In genomic region chr7:100119701-100120517, GRCh38 we compare ENCODE assay signal across 1 cellular context.
A peak's percentile ranks its signal among the peaks of the same experiment; 100 is the strongest.
TF ChIP-seq lines count a peak whose summit lies in the region.

No MANE protein-coding gene starts in this region.

TF ChIP-seq in HepG2, 621 proteins besides CTCF, POLR2A, EP300 and RAD21 (continued from another document and continues in another):
- TF ChIP-seq ZFP91 (CRISPR knock-in tag; IDR thresholded peaks at IDR 0.05; ENCODE audit: borderline replicate concordance) (peak; percentile 95; the same call in 1 of the 2 replicates), ISX (CRISPR knock-in tag; conservative IDR thresholded peaks at IDR 0.05) (no peak), REL (CRISPR knock-in tag; conservative IDR thresholded peaks at IDR 0.05) (no peak), ZNF160 (CRISPR knock-in tag; IDR thresholded peaks at IDR 0.05) (0 out of 2 replicates have a peak, but pooled peaks have one; percentile 14), HNRNPK (IDR thresholded peaks at IDR 0.05; ENCODE audit: low read depth, low read length, poor library complexity, severe bottlenecking) (no peak), ZNF280B (CRISPR knock-in tag; IDR thresholded peaks at IDR 0.05; ENCODE audit: borderline replicate concordance) (no peak), ZBTB14 (CRISPR knock-in tag; IDR thresholded peaks at IDR 0.05) (no peak), CCAR2 (optimal IDR thresholded peaks at IDR 0.05; ENCODE audit: low read depth, low read length) (no peak), ZNF777 (CRISPR knock-in tag; IDR thresholded peaks at IDR 0.05) (peak; percentile 75), THAP8 (CRISPR knock-in tag; IDR thresholded peaks at IDR 0.05; ENCODE audit: borderline replicate concordance) (no peak), ZNF326 (CRISPR knock-in tag; IDR thresholded peaks at IDR 0.05; ENCODE audit: borderline replicate concordance) (no peak), SALL1 (CRISPR knock-in tag; IDR thresholded peaks at IDR 0.05) (no peak; the same call in 1 of the 2 replicates), ZNF101 (CRISPR knock-in tag; IDR thresholded peaks at IDR 0.05; ENCODE audit: borderline replicate concordance, low read depth) (no peak), ZNF569 (CRISPR knock-in tag; IDR thresholded peaks at IDR 0.05; ENCODE audit: borderline replicate concordance) (no peak), ZNF597 (CRISPR knock-in tag; IDR thresholded peaks at IDR 0.05) (no peak), KDM4B (CRISPR knock-in tag; IDR thresholded peaks at IDR 0.05) (no peak), ZNF317 (CRISPR knock-in tag; IDR thresholded peaks at IDR 0.05) (0 out of 2 replicates have a peak, but pooled peaks have one; percentile 30), MEIS1 (CRISPR knock-in tag; IDR thresholded peaks at IDR 0.05; ENCODE audit: borderline replicate concordance) (no peak), ZBTB38 (CRISPR knock-in tag; IDR thresholded peaks at IDR 0.05) (no peak), RBFOX2 (IDR thresholded peaks at IDR 0.05; ENCODE audit: low read depth, low read length) (no peak), HOMEZ (CRISPR knock-in tag; IDR thresholded peaks at IDR 0.05; ENCODE audit: low read depth) (no peak), ZBTB3 (CRISPR knock-in tag; IDR thresholded peaks at IDR 0.05; ENCODE audit: borderline replicate concordance, low read depth) (no peak), RXRA (CRISPR knock-in tag; IDR thresholded peaks at IDR 0.05) (no peak), ZNF790 (CRISPR knock-in tag; IDR thresholded peaks at IDR 0.05; ENCODE audit: borderline replicate concordance) (no peak), FOXA3 (CRISPR knock-in tag; IDR thresholded peaks at IDR 0.05) (no peak), ZNF33A (CRISPR knock-in tag; IDR thresholded peaks at IDR 0.05; ENCODE audit: borderline replicate concordance) (no peak), ZNF280D (CRISPR knock-in tag; IDR thresholded peaks at IDR 0.05) (no peak), FOXM1 (CRISPR knock-in tag; IDR thresholded peaks at IDR 0.05) (no peak), ZNF510 (CRISPR knock-in tag; IDR thresholded peaks at IDR 0.05; ENCODE audit: low read depth) (no peak), ZNF44 (CRISPR knock-in tag; IDR thresholded peaks at IDR 0.05) (0 out of 2 replicates have a peak, but pooled peaks have one; percentile 28)
- TF ChIP-seq, protein P1, sequence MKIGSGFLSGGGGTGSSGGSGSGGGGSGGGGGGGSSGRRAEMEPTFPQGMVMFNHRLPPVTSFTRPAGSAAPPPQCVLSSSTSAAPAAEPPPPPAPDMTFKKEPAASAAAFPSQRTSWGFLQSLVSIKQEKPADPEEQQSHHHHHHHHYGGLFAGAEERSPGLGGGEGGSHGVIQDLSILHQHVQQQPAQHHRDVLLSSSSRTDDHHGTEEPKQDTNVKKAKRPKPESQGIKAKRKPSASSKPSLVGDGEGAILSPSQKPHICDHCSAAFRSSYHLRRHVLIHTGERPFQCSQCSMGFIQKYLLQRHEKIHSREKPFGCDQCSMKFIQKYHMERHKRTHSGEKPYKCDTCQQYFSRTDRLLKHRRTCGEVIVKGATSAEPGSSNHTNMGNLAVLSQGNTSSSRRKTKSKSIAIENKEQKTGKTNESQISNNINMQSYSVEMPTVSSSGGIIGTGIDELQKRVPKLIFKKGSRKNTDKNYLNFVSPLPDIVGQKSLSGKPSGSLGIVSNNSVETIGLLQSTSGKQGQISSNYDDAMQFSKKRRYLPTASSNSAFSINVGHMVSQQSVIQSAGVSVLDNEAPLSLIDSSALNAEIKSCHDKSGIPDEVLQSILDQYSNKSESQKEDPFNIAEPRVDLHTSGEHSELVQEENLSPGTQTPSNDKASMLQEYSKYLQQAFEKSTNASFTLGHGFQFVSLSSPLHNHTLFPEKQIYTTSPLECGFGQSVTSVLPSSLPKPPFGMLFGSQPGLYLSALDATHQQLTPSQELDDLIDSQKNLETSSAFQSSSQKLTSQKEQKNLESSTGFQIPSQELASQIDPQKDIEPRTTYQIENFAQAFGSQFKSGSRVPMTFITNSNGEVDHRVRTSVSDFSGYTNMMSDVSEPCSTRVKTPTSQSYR (CRISPR knock-in tag; IDR thresholded peaks at IDR 0.05; ENCODE audit: borderline replicate concordance), result no peak
- TF ChIP-seq, protein P2, sequence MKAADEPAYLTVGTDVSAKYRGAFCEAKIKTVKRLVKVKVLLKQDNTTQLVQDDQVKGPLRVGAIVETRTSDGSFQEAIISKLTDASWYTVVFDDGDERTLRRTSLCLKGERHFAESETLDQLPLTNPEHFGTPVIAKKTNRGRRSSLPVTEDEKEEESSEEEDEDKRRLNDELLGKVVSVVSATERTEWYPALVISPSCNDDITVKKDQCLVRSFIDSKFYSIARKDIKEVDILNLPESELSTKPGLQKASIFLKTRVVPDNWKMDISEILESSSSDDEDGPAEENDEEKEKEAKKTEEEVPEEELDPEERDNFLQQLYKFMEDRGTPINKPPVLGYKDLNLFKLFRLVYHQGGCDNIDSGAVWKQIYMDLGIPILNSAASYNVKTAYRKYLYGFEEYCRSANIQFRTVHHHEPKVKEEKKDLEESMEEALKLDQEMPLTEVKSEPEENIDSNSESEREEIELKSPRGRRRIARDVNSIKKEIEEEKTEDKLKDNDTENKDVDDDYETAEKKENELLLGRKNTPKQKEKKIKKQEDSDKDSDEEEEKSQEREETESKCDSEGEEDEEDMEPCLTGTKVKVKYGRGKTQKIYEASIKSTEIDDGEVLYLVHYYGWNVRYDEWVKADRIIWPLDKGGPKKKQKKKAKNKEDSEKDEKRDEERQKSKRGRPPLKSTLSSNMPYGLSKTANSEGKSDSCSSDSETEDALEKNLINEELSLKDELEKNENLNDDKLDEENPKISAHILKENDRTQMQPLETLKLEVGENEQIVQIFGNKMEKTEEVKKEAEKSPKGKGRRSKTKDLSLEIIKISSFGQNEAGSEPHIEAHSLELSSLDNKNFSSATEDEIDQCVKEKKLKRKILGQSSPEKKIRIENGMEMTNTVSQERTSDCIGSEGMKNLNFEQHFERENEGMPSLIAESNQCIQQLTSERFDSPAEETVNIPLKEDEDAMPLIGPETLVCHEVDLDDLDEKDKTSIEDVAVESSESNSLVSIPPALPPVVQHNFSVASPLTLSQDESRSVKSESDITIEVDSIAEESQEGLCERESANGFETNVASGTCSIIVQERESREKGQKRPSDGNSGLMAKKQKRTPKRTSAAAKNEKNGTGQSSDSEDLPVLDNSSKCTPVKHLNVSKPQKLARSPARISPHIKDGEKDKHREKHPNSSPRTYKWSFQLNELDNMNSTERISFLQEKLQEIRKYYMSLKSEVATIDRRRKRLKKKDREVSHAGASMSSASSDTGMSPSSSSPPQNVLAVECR (CRISPR knock-in tag; IDR thresholded peaks at IDR 0.05; ENCODE audit: borderline replicate concordance), result peak; percentile 70; the same call in 1 of the 2 replicates
- TF ChIP-seq, protein P3, sequence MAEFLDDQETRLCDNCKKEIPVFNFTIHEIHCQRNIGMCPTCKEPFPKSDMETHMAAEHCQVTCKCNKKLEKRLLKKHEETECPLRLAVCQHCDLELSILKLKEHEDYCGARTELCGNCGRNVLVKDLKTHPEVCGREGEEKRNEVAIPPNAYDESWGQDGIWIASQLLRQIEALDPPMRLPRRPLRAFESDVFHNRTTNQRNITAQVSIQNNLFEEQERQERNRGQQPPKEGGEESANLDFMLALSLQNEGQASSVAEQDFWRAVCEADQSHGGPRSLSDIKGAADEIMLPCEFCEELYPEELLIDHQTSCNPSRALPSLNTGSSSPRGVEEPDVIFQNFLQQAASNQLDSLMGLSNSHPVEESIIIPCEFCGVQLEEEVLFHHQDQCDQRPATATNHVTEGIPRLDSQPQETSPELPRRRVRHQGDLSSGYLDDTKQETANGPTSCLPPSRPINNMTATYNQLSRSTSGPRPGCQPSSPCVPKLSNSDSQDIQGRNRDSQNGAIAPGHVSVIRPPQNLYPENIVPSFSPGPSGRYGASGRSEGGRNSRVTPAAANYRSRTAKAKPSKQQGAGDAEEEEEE (CRISPR knock-in tag; IDR thresholded peaks at IDR 0.05; ENCODE audit: borderline replicate concordance), result no peak
